ENCODE assay signal across 7 cellular contexts in genomic region chr2:132387126-132387525, GRCh38. TPM values are rescaled to one million over a fixed set of nuclear protein-coding genes. Genes with fewer than 3 reads are reported as not detected.
"Had no signal": no experiment of that assay in that cellular context is flagged by ENCODE, and none has a peak within 500 bp of the region (broad histone marks: within the 10 kb centered on the region; RNA-seq: fewer than 3 reads in every experiment).

No MANE protein-coding gene starts in this region.

- ATAC-seq: K562 had no signal

- FAIRE-seq: HTR-8/SVneo, K562 had no signal

- H3K4me3 ChIP-seq: K562 had no signal

- H3K27ac ChIP-seq: HL-60 had no signal

- DNase-seq: IMR-90, KBM-7, KG1 had no signal

RNA-seq across cellular contexts. Expression of gene GPR39, which starts 29.5 kb away (rescaled TPM):
- polyA plus RNA-seq: IgD-negative memory B cell, K562 had no signal
